8 cellular contexts compared by ENCODE assay signal in genomic region chr10:624605-625334, GRCh38.
DNase-seq lines count a peak whose midpoint lies in the region; TF ChIP-seq lines count a peak whose summit lies in the region.

No MANE protein-coding gene starts in this region.

- WGBS in spleen, 5 donors, result 52 to 65% (median 56%) methylated on average over 22 to 35 of the region's 35 CpGs

- H3K27me3 ChIP-seq in kidney epithelial cell (ENCODE audit: control insufficient read depth, insufficient read depth, low read length), result no peaks in the 10 kb centered on the region
- H3K27me3 ChIP-seq in spleen (replicated peaks in 1 of 7), result peaks cover 0 to 82% (median 0%) of the 10 kb centered on the region in 7 donors
- H3K27me3 ChIP-seq in A673 (replicated peaks; ENCODE audit: insufficient read depth, low read depth, low read length, poor library complexity), result no peaks in the 10 kb centered on the region

- H3K36me3 ChIP-seq in kidney epithelial cell (ENCODE audit: control insufficient read depth, insufficient read depth, low read length) (no peaks in the 10 kb centered on the region), spleen (no peaks in the 10 kb centered on the region), A673 (ENCODE audit: insufficient read depth, low read length, poor library complexity, severe bottlenecking) (no peaks in the 10 kb centered on the region)

- BruUV-seq in A673 (replicated peaks; lab: Mats Ljungman, UMichigan), result no TSS peak

- TF ChIP-seq POLR2A in spleen (IDR thresholded peaks at IDR 0.05), result no peak

- TF ChIP-seq CTCF in cardiac fibroblast (IDR thresholded peaks at IDR 0.05; ENCODE audit: low read depth, low read length) (no peak), kidney epithelial cell (IDR thresholded peaks at IDR 0.05; ENCODE audit: insufficient read depth, low read length, poor library complexity, severe bottlenecking) (no peak), spleen (IDR thresholded peaks at IDR 0.05 in 8 of 11, conservative IDR thresholded peaks at IDR 0.05 in 3 of 11) (no peak), A673 (conservative IDR thresholded peaks at IDR 0.05; ENCODE audit: low read depth, low read length) (no peak)

- intact Hi-C loops in spleen (cut with DNase I; ENCODE audit: low total_unique reads), result no loop called here
- intact Hi-C loops in A673 (cut with micrococcal nuclease; ENCODE audit: unreplicated experiment), result no loop called here

- H3K4me1 ChIP-seq in spleen (peaks cover 0 to 73% (median 41%) of the 10 kb centered on the region in 6 donors), A673 (ENCODE audit: insufficient read depth, low read length, poor library complexity, severe bottlenecking) (no peaks in the 10 kb centered on the region)

- peak overlapping the region in 1 of 2 donors; percentile 29 for H3K4me3 ChIP-seq in cardiac fibroblast (replicated peaks in 1 of 2; ENCODE audit: low read depth in 2 of 2, low read length in 2 of 2)
- H3K4me3 ChIP-seq in kidney epithelial cell (ENCODE audit: low read depth, low read length), result no peak overlapping the region
- no peak overlapping the region for H3K4me3 ChIP-seq in spleen
- no peak overlapping the region for H3K4me3 ChIP-seq in A673 (ENCODE audit: low read depth, low read length, poor library complexity, severe bottlenecking)

- CTCF ChIA-PET in A673 (lab: Charles Lee), result no interaction called here

- DNase-seq in ACHN, result peak; percentile 80
- DNase-seq in NCI-H1436 treated with DMSO at 0.1 percent for 48 hours (lab: John Stamatoyannopoulos, UW), result peak; percentile 42
- peak; percentile 89 to 90 for DNase-seq in cardiac fibroblast (ENCODE audit: low read depth in 2 of 2)
- peak; percentile 69 for DNase-seq in kidney epithelial cell (ENCODE audit: low read depth)
- peak; percentile 82 for DNase-seq in spleen
- no peak for DNase-seq in HPDE6-E6E7 (ENCODE audit: extremely low spot score)
- DNase-seq in stimulated activated CD4-positive, alpha-beta T cell treated with anti-CD3 and anti-CD28 coated beads, Interleukin-4, amount 100 ng/mL, for 1 hour, result no peak
- DNase-seq in A673 (ENCODE audit: low spot score), result no peak

- POLR2A ChIA-PET in A673 (lab: Charles Lee; ENCODE audit: low non-redundant PET), result no interaction called here

- in situ Hi-C loops in ACHN (cut with HindIII; ENCODE audit: low pct_ligation_motif_present, low pct_unique_long_range_greater_than_20kb, low sequenced_read_pairs), result no loop called here

- peak overlapping the region; percentile 60 to 86 (median 77) for H3K27ac ChIP-seq in spleen
- H3K27ac ChIP-seq in A673 (ENCODE audit: low read depth, low read length, poor library complexity, severe bottlenecking), result no peak overlapping the region

- H3K9me3 ChIP-seq in spleen (no peaks in the 10 kb centered on the region), A673 (ENCODE audit: low read depth, low read length, poor library complexity, severe bottlenecking) (no peaks in the 10 kb centered on the region)

Comparison
In these comparisons a context has a peak if more than half of its experiments do, and no peak if none do; other contexts are left out.
1. DNase-seq: peak in ACHN (single experiment), NCI-H1436 treated with DMSO at 0.1 percent for 48 hours (single experiment), cardiac fibroblast (2 of 2), kidney epithelial cell (single experiment) and spleen (single experiment); none in HPDE6-E6E7 (single experiment), stimulated activated CD4-positive, alpha-beta T cell treated with anti-CD3 and anti-CD28 coated beads, Interleukin-4, amount 100 ng/mL, for 1 hour (single experiment) and A673 (single experiment).